In the genomic region with DNA sequence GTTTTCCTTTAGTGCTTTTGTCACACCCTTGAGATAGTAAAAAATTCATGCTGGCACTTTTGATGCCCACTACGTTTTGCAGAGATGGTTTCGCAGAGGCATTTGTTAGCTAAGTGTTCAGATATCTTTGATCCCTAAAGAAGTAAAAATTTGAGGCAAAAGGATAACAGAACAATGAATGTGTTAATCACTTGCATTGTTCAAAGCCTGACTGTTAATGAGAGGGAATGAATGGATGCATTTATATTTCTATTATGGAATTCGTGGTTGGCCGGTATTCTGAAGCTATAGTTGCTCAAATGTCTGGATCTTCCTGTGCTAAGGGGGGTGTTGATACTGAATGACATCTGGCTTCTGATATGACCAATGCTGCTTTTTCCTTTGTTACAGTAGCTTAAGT, we compare ENCODE assay signal across 15 cellular contexts. TPM values are rescaled to one million over a fixed set of nuclear protein-coding genes. Genes with fewer than 3 reads are reported as not detected.
A peak's percentile ranks its signal among the peaks of the same experiment; 100 is the strongest.
DNase-seq lines count a peak whose midpoint lies in the region; ATAC-seq and TF ChIP-seq lines count a peak whose summit lies in the region.
"Had no signal": no experiment of that assay in that cellular context is flagged by ENCODE, and none has a peak within 500 bp of the region (broad histone marks: within the 10 kb centered on the region; RNA-seq: fewer than 3 reads in every experiment).

No MANE protein-coding gene starts in this region.

- no peak overlapping the region for H2AK5ac ChIP-seq in H9 (ENCODE audit: insufficient read length, low read length)

- no peak overlapping the region for H2AFZ ChIP-seq in H9 (ENCODE audit: low read length)

- H3K36me3 ChIP-seq in breast epithelium = no peaks in the 10 kb centered on the region
- H3K36me3 ChIP-seq: BE2C had no signal

- H3K36me3 Mint-ChIP-seq in H9 (ENCODE audit: insufficient read depth in 1 of 3, low read depth in 3 of 3) = peaks cover 9 to 42% (median 29%) of the 10 kb centered on the region in 3 experiments; a peak in 6 of 7 replicates
- H3K36me3 Mint-ChIP-seq: CD4-positive, alpha-beta memory T cell had no signal

- H3K27me3 Mint-ChIP-seq in H9 (ENCODE audit: low read depth) = no peaks in the 10 kb centered on the region
- H3K27me3 Mint-ChIP-seq: CD4-positive, alpha-beta memory T cell had no signal

- H3K4me3 Mint-ChIP-seq in H9 = no peak overlapping the region
- H3K4me3 Mint-ChIP-seq: CD4-positive, alpha-beta memory T cell had no signal

- no peak for DNase-seq in substantia nigra (lab: John Stamatoyannopoulos, UW)
- no peak for DNase-seq in breast epithelium (ENCODE audit: low spot score in 2 of 2)
- no peak for DNase-seq in H9
- DNase-seq: BE2C; CD4-positive, alpha-beta memory T cell; DMS79; GOT3 had no signal

- WGBS in H9 (ENCODE audit: extremely low coverage, insufficient read length, low lambda C conversion rate) = no CpG with 5 or more reads among the region's 4 CpGs

- H2BK5ac ChIP-seq in H9 (ENCODE audit: insufficient read length, low read length) = no peak overlapping the region

- no peak overlapping the region for H2BK120ac ChIP-seq in H9 (ENCODE audit: low read depth, low read length, poor library complexity, severe bottlenecking)

- peaks cover 5 to 8% of the 10 kb centered on the region in 2 experiments; a peak in 3 of 4 replicates for H3K4me1 Mint-ChIP-seq in H9
- H3K4me1 Mint-ChIP-seq: CD4-positive, alpha-beta memory T cell had no signal

- H3K4me3 ChIP-seq in breast epithelium = no peak overlapping the region
- H3K4me3 ChIP-seq: A549, GM12878, HAP-1 had no signal

- H2BK15ac ChIP-seq in H9 (ENCODE audit: low read depth, low read length) = no peak overlapping the region

- H3K4me2 ChIP-seq in H9 (ENCODE audit: insufficient read depth, insufficient read length, low read length) = no peak overlapping the region
- H3K4me2 ChIP-seq: A549 had no signal

- H2BK20ac ChIP-seq in H9 (ENCODE audit: low read depth, low read length, poor library complexity, severe bottlenecking) = no peak overlapping the region

- no peaks in the 10 kb centered on the region for H3K9me3 Mint-ChIP-seq in H9

- no peak overlapping the region for H2BK12ac ChIP-seq in H9 (ENCODE audit: insufficient read length, low read depth, low read length)

- H3K56ac ChIP-seq in H9 (ENCODE audit: insufficient read length, low read depth, low read length) = no peak overlapping the region

- no peaks in the 10 kb centered on the region for H3K79me2 ChIP-seq in H9 (ENCODE audit: insufficient read depth, low read length)

- TF ChIP-seq CTCF in breast epithelium (IDR thresholded peaks at IDR 0.05) (no peak), H9 (conservative IDR thresholded peaks at IDR 0.05) (no peak)

- H3K23ac ChIP-seq in H9 (ENCODE audit: insufficient read length, low read depth, low read length) = no peak overlapping the region

- TF ChIP-seq POLR2A in breast epithelium (IDR thresholded peaks at IDR 0.05) = no peak

- no peak overlapping the region for H3K27ac Mint-ChIP-seq in H9
- H3K27ac Mint-ChIP-seq: CD4-positive, alpha-beta memory T cell had no signal

- ATAC-seq in HG02588 (IDR thresholded peaks at IDR 0.05; ENCODE audit: unreplicated experiment) = no peak
- ATAC-seq: A549, GM12878, HepG2 had no signal

- H3T11ph ChIP-seq in H9 (ENCODE audit: low read length) = no peak overlapping the region

- intact Hi-C loops in breast epithelium (cut with DNase I; ENCODE audit: low total_unique reads) = no loop called here

- H3K23me2 ChIP-seq in H9 (ENCODE audit: insufficient read length, low read depth, low read length, poor library complexity, severe bottlenecking) = no peaks in the 10 kb centered on the region

- no peak overlapping the region for H4K5ac ChIP-seq in H9 (ENCODE audit: insufficient read length, low read depth, low read length)

- H4K91ac ChIP-seq in H9 (ENCODE audit: insufficient read length, low read depth, low read length) = no peak overlapping the region

- no peaks in the 10 kb centered on the region for H3K27me3 ChIP-seq in layer of hippocampus (ENCODE audit: control insufficient read depth, insufficient read depth, low read length)
- H3K27me3 ChIP-seq in breast epithelium = no peaks in the 10 kb centered on the region
- no peaks in the 10 kb centered on the region for H3K27me3 ChIP-seq in H9 (ENCODE audit: insufficient read depth, low read length)
- H3K27me3 ChIP-seq: BE2C had no signal

- H4K8ac ChIP-seq in H9 (replicated peaks; ENCODE audit: insufficient read length, low read depth, low read length) = no peak overlapping the region

- H3K9me3 ChIP-seq in breast epithelium = no peaks in the 10 kb centered on the region
- H3K9me3 ChIP-seq in H9 (ENCODE audit: control insufficient read depth, low read depth, low read length) = no peaks in the 10 kb centered on the region
- H3K9me3 ChIP-seq: A549, BE2C, HAP-1 had no signal

- H3K4ac ChIP-seq in H9 (ENCODE audit: low read depth, low read length) = no peak overlapping the region

- H3K79me1 ChIP-seq in H9 (ENCODE audit: insufficient read depth, low read depth, low read length, poor library complexity, severe bottlenecking) = peaks cover 3% of the 10 kb centered on the region

- no peak overlapping the region for H3K18ac ChIP-seq in H9 (ENCODE audit: insufficient read length, low read depth, low read length)

- H3K4me1 ChIP-seq in breast epithelium = no peaks in the 10 kb centered on the region
- no peaks in the 10 kb centered on the region for H3K4me1 ChIP-seq in H9 (ENCODE audit: insufficient read depth, low read length)
- H3K4me1 ChIP-seq: A549, BE2C had no signal

- peak overlapping the region; percentile 39 for H3K27ac ChIP-seq in cingulate gyrus (ENCODE audit: low read depth, low read length)
- peak overlapping the region; percentile 19 for H3K27ac ChIP-seq in layer of hippocampus (ENCODE audit: low read depth, low read length)
- H3K27ac ChIP-seq in substantia nigra (ENCODE audit: low read depth, low read length, poor library complexity, severe bottlenecking) = peak overlapping the region; percentile 82
- no peak overlapping the region for H3K27ac ChIP-seq in breast epithelium
- no peak overlapping the region for H3K27ac ChIP-seq in H9 (ENCODE audit: insufficient read length, low read depth, low read length)
- H3K27ac ChIP-seq: A549, C4-2B had no signal

- no peak overlapping the region for H3K14ac ChIP-seq in H9 (ENCODE audit: insufficient read depth, low read length)

- no peaks in the 10 kb centered on the region for H4K20me1 ChIP-seq in H9 (ENCODE audit: control insufficient read depth, insufficient read depth, insufficient read length)

- no peak overlapping the region for H3K9ac ChIP-seq in H9 (ENCODE audit: extremely low read depth, insufficient read length, low read length)

RNA-seq across cellular contexts. Expression of a gene that starts 8.9 kb away (rescaled TPM):
- 10 to 100 TPM; 15.4 to 50.3 (median 33.1) TPM for total RNA-seq in breast epithelium
- 61.6 and 62.1 TPM in 2 replicates for total RNA-seq in H9 (2021)

Comparison
In these comparisons a context has a peak if more than half of its experiments do, and no peak if none do; other contexts are left out.
1. H3K27ac ChIP-seq: peak in cingulate gyrus (single experiment), layer of hippocampus (single experiment) and substantia nigra (single experiment); none in breast epithelium (0 of 2) and H9 (single experiment).